In genomic region chr12:13945641-13946040, GRCh38 we compare ENCODE assay signal across 28 cellular contexts. TPM values are rescaled to one million over a fixed set of nuclear protein-coding genes. Genes with fewer than 3 reads are reported as not detected.
"Had no signal": no experiment of that assay in that cellular context is flagged by ENCODE, and none has a peak within 500 bp of the region (broad histone marks: within the 10 kb centered on the region; RNA-seq: fewer than 3 reads in every experiment).

No MANE protein-coding gene starts in this region.

- H2AFZ ChIP-seq: PC-9 had no signal

- H3K9me3 ChIP-seq: ascending aorta had no signal

- H3K4me2 ChIP-seq: PC-9 had no signal

- H3K27me3 ChIP-seq: ascending aorta had no signal

- H3K9me3 Mint-ChIP-seq: activated naive CD4-positive, alpha-beta T cell treated with anti-CD3 and anti-CD28 coated beads, Interleukin-2, amount 50 U/mL, for 24 hours; activated naive CD8-positive, alpha-beta T cell treated with anti-CD3 and anti-CD28 coated beads, Interleukin-2, amount 50 U/mL, for 24 hours; central memory CD8-positive, alpha-beta T cell; T-helper 2 cell treated with Interferon-gamma antibody and Interleukin-4, amounts not matched to agents 5 μg/mL and 100 μg/mL, for 36 hours; WTC11 had no signal

- H3K27ac Mint-ChIP-seq: activated CD8-positive, alpha-beta T cell treated with anti-CD3 and anti-CD28 coated beads, Interleukin-2, amount 10 ng/mL, durations not matched to agents 7 days and 5 days; activated naive CD4-positive, alpha-beta T cell treated with anti-CD3 and anti-CD28 coated beads, Interleukin-2, amount 50 U/mL, for 24 hours; activated naive CD8-positive, alpha-beta T cell treated with anti-CD3 and anti-CD28 coated beads, Interleukin-2, amount 50 U/mL, for 24 hours; brain; T-helper 2 cell treated with Interferon-gamma antibody and Interleukin-4, amounts not matched to agents 5 μg/mL and 100 μg/mL, for 36 hours; WTC11 had no signal

- DNase-seq: activated CD4-positive, alpha-beta T cell treated with anti-CD3 and anti-CD28 coated beads for 48 hours; activated CD4-positive, alpha-beta T cell treated with anti-CD3 and anti-CD28 coated beads, Interleukin-2, amount 50 U/mL, for 4 hours; activated CD4-positive, CD25-positive, alpha-beta regulatory T cell treated with anti-CD3 and anti-CD28 coated beads, Interleukin-2, amount 50 U/mL, for 72 hours; activated CD8-positive, alpha-beta memory T cell treated with anti-CD3 and anti-CD28 coated beads, Interleukin-2, amount 50 U/mL, for 48 hours; activated CD8-positive, alpha-beta T cell treated with anti-CD3 and anti-CD28 coated beads, Interleukin-2, amount 10 ng/mL, durations not matched to agents 7 days and 5 days; activated effector memory CD4-positive, alpha-beta T cell treated with Interleukin-2 at 50 U/mL for 16 hours; activated naive CD4-positive, alpha-beta T cell; activated naive CD8-positive, alpha-beta T cell treated with anti-CD3 and anti-CD28 coated beads, Interleukin-2, amount 50 U/mL, for 24 hours; activated T-cell treated with anti-CD3 and anti-CD28 coated beads, Interleukin-2, amount 50 U/mL, for 1 hour; amniotic stem cell; MM.1S; NCI-H1105; NCI-H1436 treated with DMSO at 0.1 percent for 48 hours; NCI-H187; NCI-H2081; NCI-H510A treated with DMSO at 0.1 percent for 48 hours; NCI-H69; PC-9; RPMI8226 had no signal

- H3K36me3 Mint-ChIP-seq: activated naive CD4-positive, alpha-beta T cell treated with anti-CD3 and anti-CD28 coated beads, Interleukin-2, amount 50 U/mL, for 24 hours; brain; WTC11 had no signal

- ATAC-seq: activated CD8-positive, alpha-beta T cell treated with anti-CD3 and anti-CD28 coated beads, Interleukin-2, amount 10 ng/mL, durations not matched to agents 7 days and 5 days; activated naive CD8-positive, alpha-beta T cell treated with anti-CD3 and anti-CD28 coated beads, Interleukin-2, amount 50 U/mL, for 24 hours; Right ventricle myocardium inferior; WTC11 had no signal

- H3K4me1 ChIP-seq: ascending aorta had no signal

- H3K36me3 ChIP-seq: ascending aorta had no signal

- H3K27ac ChIP-seq: ascending aorta, PC-9, SK-N-MC had no signal

- H3K4me3 ChIP-seq: ascending aorta, PC-9, SK-N-MC had no signal

RNA-seq across cellular contexts. Expression of gene GRIN2B, which starts 35.8 kb away (rescaled TPM):
- total RNA-seq: activated CD8-positive, alpha-beta T cell treated with anti-CD3 and anti-CD28 coated beads, Interleukin-2, amount 10 ng/mL, durations not matched to agents 7 days and 5 days; PC-9; Right ventricle myocardium inferior; T-helper 1 cell treated with Interleukin-12 subunit alpha and Interleukin-12 subunit beta and Interleukin-4 antibody, amounts not matched to agents 30 ng/mL and 1 ng/mL, for 36 hours had no signal
